Comparison of ENCODE assay signal across 8 cellular contexts in the genomic region with DNA sequence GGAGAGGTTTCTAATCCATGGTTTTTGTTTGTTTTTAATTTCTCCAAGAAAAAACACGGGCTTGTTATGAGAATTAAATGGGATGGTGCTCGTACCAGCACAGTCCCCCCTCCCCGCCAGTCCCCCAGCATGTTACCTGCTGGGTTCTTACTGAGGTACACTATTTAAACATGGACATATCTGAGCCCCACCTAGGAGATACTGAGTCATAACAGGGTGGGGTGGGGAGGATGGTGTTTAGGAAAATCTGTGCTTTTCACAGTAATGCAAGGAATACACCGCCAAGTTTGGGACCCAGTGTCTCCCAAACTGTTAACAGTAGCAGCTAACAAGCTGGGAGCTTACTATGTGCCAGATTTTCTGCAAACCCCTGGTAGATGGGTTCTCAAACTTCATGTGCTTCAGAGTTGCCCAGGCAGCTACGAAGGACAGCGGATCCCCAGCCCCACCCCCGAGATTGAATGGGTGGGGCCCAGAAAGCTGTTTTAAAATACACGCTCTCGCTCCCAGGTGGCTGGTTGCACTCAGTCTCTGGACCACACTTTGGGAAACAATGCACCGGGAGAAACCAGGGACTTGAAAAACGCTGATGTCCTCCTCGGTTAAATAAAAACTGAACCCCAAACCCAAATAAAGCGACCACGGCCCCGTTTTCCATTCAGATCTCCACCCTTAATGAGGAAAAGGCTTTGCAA. TPM values are rescaled to one million over a fixed set of nuclear protein-coding genes. Genes with fewer than 3 reads are reported as not detected.
DNase-seq lines count a peak whose midpoint lies in the region; ATAC-seq and TF ChIP-seq lines count a peak whose summit lies in the region.

No MANE protein-coding gene starts in this region.

- H3K27ac Mint-ChIP-seq in activated naive CD8-positive, alpha-beta T cell treated with anti-CD3 and anti-CD28 coated beads for 36 hours, result peak overlapping the region; percentile 91

- peaks cover 2% of the 10 kb centered on the region for H3K36me3 Mint-ChIP-seq in activated naive CD8-positive, alpha-beta T cell treated with anti-CD3 and anti-CD28 coated beads for 36 hours

- DNase-seq in AG04449 (ENCODE audit: low read depth, low spot score) (no peak), RKO (ENCODE audit: low spot score) (peak; percentile 63), left ventricle myocardium inferior (peak; percentile 30), retina (peak; percentile 11), pons (ENCODE audit: low spot score) (no peak)
- peak; percentile 52 for DNase-seq in activated naive CD8-positive, alpha-beta T cell treated with anti-CD3 and anti-CD28 coated beads for 36 hours

- H3K27me3 ChIP-seq in left ventricle myocardium inferior (ENCODE audit: low read depth), result no peaks in the 10 kb centered on the region

- CTCF ChIA-PET in AG04449 (lab: Yijun Ruan, JAX), result interaction anchor here (0.8 to 1.7 kb wide), 4 partner anchors 12 to 53 kb away, joined by 3 to 4 read pairs (median 4); no protein-coding TSS in a partner anchor

- intact Hi-C loops in left ventricle myocardium inferior (cut with micrococcal nuclease), result no loop called here

- TF ChIP-seq CTCF in AG04449 (IDR thresholded peaks at IDR 0.05; ENCODE audit: insufficient read depth, low read length, missing control alignments) (no peak), left ventricle myocardium inferior (IDR thresholded peaks at IDR 0.05; ENCODE audit: borderline replicate concordance) (no peak)

- H3K4me3 ChIP-seq in AG04449 (ENCODE audit: low read depth, low read length) (peak overlapping the region; percentile 83), left ventricle myocardium inferior (peak overlapping the region; percentile 99)

- H3K36me3 ChIP-seq in left ventricle myocardium inferior, result peaks cover 16% of the 10 kb centered on the region

- no peaks in the 10 kb centered on the region for H3K27me3 Mint-ChIP-seq in activated naive CD8-positive, alpha-beta T cell treated with anti-CD3 and anti-CD28 coated beads for 36 hours

- peaks cover 17% of the 10 kb centered on the region for H3K4me1 Mint-ChIP-seq in activated naive CD8-positive, alpha-beta T cell treated with anti-CD3 and anti-CD28 coated beads for 36 hours

- peak; percentile 47 for ATAC-seq in HG03135 (IDR thresholded peaks at IDR 0.05; ENCODE audit: unreplicated experiment)

- no peaks in the 10 kb centered on the region for H3K9me3 ChIP-seq in left ventricle myocardium inferior (replicated peaks)

- peak overlapping the region; percentile 98 for H3K27ac ChIP-seq in left ventricle myocardium inferior (replicated peaks)

- H3K4me3 Mint-ChIP-seq in activated naive CD8-positive, alpha-beta T cell treated with anti-CD3 and anti-CD28 coated beads for 36 hours, result peak overlapping the region; percentile 93

- POLR2A ChIA-PET in AG04449 (lab: Yijun Ruan, JAX), result no interaction called here

- peaks cover 35% of the 10 kb centered on the region for H3K4me1 ChIP-seq in left ventricle myocardium inferior

- no peaks in the 10 kb centered on the region for H3K9me3 Mint-ChIP-seq in activated naive CD8-positive, alpha-beta T cell treated with anti-CD3 and anti-CD28 coated beads for 36 hours

- peak; percentile 40 for TF ChIP-seq POLR2A in GM15510 (IDR thresholded peaks at IDR 0.05; ENCODE audit: borderline replicate concordance, extremely low read depth, insufficient read length)

RNA-seq across cellular contexts. Expression of a gene that starts 1.0 kb away (rescaled TPM):
- total RNA-seq in activated naive CD8-positive, alpha-beta T cell treated with anti-CD3 and anti-CD28 coated beads for 36 hours, result 10 to 100 TPM; 13.1 to 13.5 TPM
- total RNA-seq in left ventricle myocardium inferior, result 8.4 TPM

Comparison
In these comparisons a context has a peak if more than half of its experiments do, and no peak if none do; other contexts are left out.
1. DNase-seq: peak in RKO (single experiment), activated naive CD8-positive, alpha-beta T cell treated with anti-CD3 and anti-CD28 coated beads for 36 hours (single experiment), left ventricle myocardium inferior (single experiment) and retina (single experiment); none in AG04449 (single experiment) and pons (single experiment).